ENCODE assay signal across 32 cellular contexts in genomic region chr20:45119556-45120266, GRCh38. TPM values are rescaled to one million over a fixed set of nuclear protein-coding genes. Genes with fewer than 3 reads are reported as not detected.
"Had no signal": no experiment of that assay in that cellular context is flagged by ENCODE, and none has a peak within 500 bp of the region (broad histone marks: within the 10 kb centered on the region; RNA-seq: fewer than 3 reads in every experiment).

No MANE protein-coding gene starts in this region.

- H3K9me3 ChIP-seq: ascending aorta had no signal

- DNase-seq: activated B cell treated with CpG ODN at 0.5 μM for 24 hours; activated CD4-positive, alpha-beta memory T cell treated with anti-CD3 and anti-CD28 coated beads, Interleukin-2, amount 10 ng/mL, durations not matched to agents 7 days and 5 days; activated CD4-positive, alpha-beta T cell treated with anti-CD3 and anti-CD28 coated beads for 1 hour; activated CD4-positive, alpha-beta T cell treated with anti-CD3 and anti-CD28 coated beads for 36 hours; activated CD4-positive, alpha-beta T cell treated with anti-CD3 and anti-CD28 coated beads for 48 hours; activated CD4-positive, alpha-beta T cell treated with anti-CD3 and anti-CD28 coated beads, Interleukin-2, amount 10 ng/mL, durations not matched to agents 7 days and 5 days; activated CD4-positive, alpha-beta T cell treated with anti-CD3 and anti-CD28 coated beads, Interleukin-2, amount 50 U/mL, for 48 hours; activated CD8-positive, alpha-beta memory T cell treated with anti-CD3 and anti-CD28 coated beads for 24 hours; activated CD8-positive, alpha-beta memory T cell treated with anti-CD3 and anti-CD28 coated beads, Interleukin-2, amount 10 ng/mL, durations not matched to agents 7 days and 5 days; activated CD8-positive, alpha-beta memory T cell treated with anti-CD3 and anti-CD28 coated beads, Interleukin-2, amount 50 U/mL, for 48 hours; activated CD8-positive, alpha-beta T cell treated with anti-CD3 and anti-CD28 coated beads, Interleukin-2, amount 10 ng/mL, durations not matched to agents 7 days and 5 days; activated effector memory CD4-positive, alpha-beta T cell treated with Interleukin-2 at 50 U/mL for 16 hours; activated gamma-delta T cell; activated naive CD4-positive, alpha-beta T cell treated with anti-CD3 and anti-CD28 coated beads, Interleukin-2, amount 10 ng/mL, durations not matched to agents 7 days and 5 days; activated naive CD4-positive, alpha-beta T cell treated with Interleukin-2 at 50 U/mL for 16 hours; activated naive CD8-positive, alpha-beta T cell treated with anti-CD3 and anti-CD28 coated beads, Interleukin-2, amount 10 ng/mL, durations not matched to agents 7 days and 5 days; activated naive CD8-positive, alpha-beta T cell treated with anti-CD3 and anti-CD28 coated beads, Interleukin-2, amount 50 U/mL, for 24 hours; activated T-cell treated with anti-CD3 and anti-CD28 coated beads, Interleukin-2, amount 50 U/mL, for 24 hours; activated T-cell treated with anti-CD3 and anti-CD28 coated beads, Interleukin-2, amount 50 U/mL, for 48 hours; amygdala; anterior cingulate cortex; central memory CD4-positive, alpha-beta T cell; T-helper 1 cell; T-helper 2 cell; T-helper 9 cell had no signal

- H3K27ac ChIP-seq: ascending aorta, VCaP had no signal

- H3K4me3 ChIP-seq: ascending aorta had no signal

- H3K4me1 ChIP-seq: ascending aorta had no signal

- H3K36me3 ChIP-seq: ascending aorta had no signal

- FAIRE-seq: TTC549 had no signal

- H3K27me3 ChIP-seq: ascending aorta had no signal

- ATAC-seq: activated CD4-positive, alpha-beta T cell treated with anti-CD3 and anti-CD28 coated beads for 36 hours; activated CD8-positive, alpha-beta memory T cell treated with anti-CD3 and anti-CD28 coated beads, Interleukin-2, amount 10 ng/mL, durations not matched to agents 7 days and 5 days; activated CD8-positive, alpha-beta T cell treated with anti-CD3 and anti-CD28 coated beads, Interleukin-2, amount 10 ng/mL, durations not matched to agents 7 days and 5 days; activated naive CD8-positive, alpha-beta T cell treated with anti-CD3 and anti-CD28 coated beads, Interleukin-2, amount 50 U/mL, for 24 hours had no signal

RNA-seq across cellular contexts. Expression of gene WFDC12, which starts 4.6 kb away (rescaled TPM):
- total RNA-seq: activated B cell treated with CpG ODN at 0.5 μM for 24 hours; activated CD4-positive, alpha-beta memory T cell treated with anti-CD3 and anti-CD28 coated beads, Interleukin-2, amount 10 ng/mL, durations not matched to agents 7 days and 5 days; activated CD4-positive, alpha-beta T cell treated with anti-CD3 and anti-CD28 coated beads for 36 hours; activated CD4-positive, alpha-beta T cell treated with anti-CD3 and anti-CD28 coated beads, Interleukin-2, amount 10 ng/mL, durations not matched to agents 7 days and 5 days; activated CD8-positive, alpha-beta memory T cell treated with anti-CD3 and anti-CD28 coated beads, Interleukin-2, amount 10 ng/mL, durations not matched to agents 7 days and 5 days; activated CD8-positive, alpha-beta T cell treated with anti-CD3 and anti-CD28 coated beads, Interleukin-2, amount 10 ng/mL, durations not matched to agents 7 days and 5 days; activated naive CD8-positive, alpha-beta T cell treated with anti-CD3 and anti-CD28 coated beads, Interleukin-2, amount 10 ng/mL, durations not matched to agents 7 days and 5 days; activated T-helper 2 cell treated with anti-CD3 and anti-CD28 coated beads, Interferon-gamma antibody, Interleukin-2, Interleukin-4, amounts not matched to agents 10 μg/mL and 5 μg/mL and 100 μg/mL, durations not matched to agents 14 hours and 24 hours and 36 hours; ascending aorta; cardiac septum; cerebellum had no signal
- polyA plus RNA-seq: adipose tissue had no signal

RNA-seq across cellular contexts. Expression of gene WFDC5, which starts 4.7 kb away (rescaled TPM):
- total RNA-seq: activated B cell treated with CpG ODN at 0.5 μM for 24 hours; activated CD4-positive, alpha-beta T cell treated with anti-CD3 and anti-CD28 coated beads, Interleukin-2, amount 10 ng/mL, durations not matched to agents 7 days and 5 days; activated CD8-positive, alpha-beta memory T cell treated with anti-CD3 and anti-CD28 coated beads, Interleukin-2, amount 10 ng/mL, durations not matched to agents 7 days and 5 days; activated CD8-positive, alpha-beta T cell treated with anti-CD3 and anti-CD28 coated beads, Interleukin-2, amount 10 ng/mL, durations not matched to agents 7 days and 5 days; activated naive CD8-positive, alpha-beta T cell treated with anti-CD3 and anti-CD28 coated beads, Interleukin-2, amount 10 ng/mL, durations not matched to agents 7 days and 5 days; activated T-helper 2 cell treated with anti-CD3 and anti-CD28 coated beads, Interferon-gamma antibody, Interleukin-2, Interleukin-4, amounts not matched to agents 10 μg/mL and 5 μg/mL and 100 μg/mL, durations not matched to agents 14 hours and 24 hours and 36 hours; ascending aorta; cardiac septum; cerebellum had no signal
- polyA plus RNA-seq: adipose tissue had no signal

RNA-seq across cellular contexts. Expression of gene KCNS1, which starts 18.8 kb away (rescaled TPM):
- total RNA-seq: activated B cell treated with CpG ODN at 0.5 μM for 24 hours; activated CD4-positive, alpha-beta T cell treated with anti-CD3 and anti-CD28 coated beads, Interleukin-2, amount 10 ng/mL, durations not matched to agents 7 days and 5 days; ascending aorta had no signal

RNA-seq across cellular contexts. Expression of gene PI3, which starts 55.0 kb away (rescaled TPM):
- total RNA-seq: activated B cell treated with CpG ODN at 0.5 μM for 24 hours; activated CD4-positive, alpha-beta memory T cell treated with anti-CD3 and anti-CD28 coated beads, Interleukin-2, amount 10 ng/mL, durations not matched to agents 7 days and 5 days; activated CD4-positive, alpha-beta T cell treated with anti-CD3 and anti-CD28 coated beads for 36 hours; activated CD4-positive, alpha-beta T cell treated with anti-CD3 and anti-CD28 coated beads, Interleukin-2, amount 10 ng/mL, durations not matched to agents 7 days and 5 days; activated CD8-positive, alpha-beta memory T cell treated with anti-CD3 and anti-CD28 coated beads, Interleukin-2, amount 10 ng/mL, durations not matched to agents 7 days and 5 days; activated CD8-positive, alpha-beta T cell treated with anti-CD3 and anti-CD28 coated beads, Interleukin-2, amount 10 ng/mL, durations not matched to agents 7 days and 5 days; activated naive CD8-positive, alpha-beta T cell treated with anti-CD3 and anti-CD28 coated beads, Interleukin-2, amount 10 ng/mL, durations not matched to agents 7 days and 5 days; activated T-helper 2 cell treated with anti-CD3 and anti-CD28 coated beads, Interferon-gamma antibody, Interleukin-2, Interleukin-4, amounts not matched to agents 10 μg/mL and 5 μg/mL and 100 μg/mL, durations not matched to agents 14 hours and 24 hours and 36 hours; ascending aorta; cerebellum had no signal
